15 cellular contexts compared by ENCODE assay signal in the genomic region with DNA sequence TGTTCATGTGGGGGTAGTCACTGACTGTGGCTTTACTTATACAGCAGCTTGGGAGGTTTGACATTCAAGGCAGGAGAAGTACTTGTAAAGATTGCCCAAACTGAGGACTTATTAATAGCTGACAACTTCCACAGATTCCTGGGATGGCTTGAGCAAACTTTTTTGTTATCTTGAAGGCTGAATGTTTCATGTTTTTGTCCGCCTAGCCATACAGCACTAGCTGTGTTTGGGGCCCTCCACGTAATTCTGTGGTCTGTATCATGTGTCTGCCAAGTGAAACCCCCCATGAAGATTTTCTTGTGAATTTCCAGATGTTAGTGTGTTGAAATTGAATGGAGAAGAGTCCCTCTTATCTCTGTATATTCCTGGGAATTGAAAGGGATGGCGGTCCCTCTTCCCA.
"Had no signal": no experiment of that assay in that cellular context is flagged by ENCODE, and none has a peak within 500 bp of the region (broad histone marks: within the 10 kb centered on the region; RNA-seq: fewer than 3 reads in every experiment).

No MANE protein-coding gene starts in this region.

- H3K36me3 ChIP-seq: cardiac muscle cell, SJCRH30, thyroid gland had no signal

- H3K27ac ChIP-seq: cardiac muscle cell, foreskin keratinocyte, SJCRH30, thyroid gland had no signal

- H3K27me3 Mint-ChIP-seq: activated B cell treated with CpG ODN at 0.5 μM for 24 hours; activated CD4-positive, alpha-beta memory T cell treated with anti-CD3 and anti-CD28 coated beads for 36 hours; activated CD4-positive, alpha-beta T cell treated with anti-CD3 and anti-CD28 coated beads for 36 hours; activated naive CD8-positive, alpha-beta T cell treated with anti-CD3 and anti-CD28 coated beads, Interleukin-2, amount 10 ng/mL, durations not matched to agents 7 days and 5 days; memory B cell; stimulated activated naive CD8-positive, alpha-beta T cell treated with anti-CD3 and anti-CD28 coated beads, Interleukin-15, Interleukin-2, amounts not matched to agents 100 ng/mL and 50 ng/mL, for 24 hours had no signal

- H3K4me1 ChIP-seq: SJCRH30 had no signal

- H3K4me3 Mint-ChIP-seq: activated B cell treated with CpG ODN at 0.5 μM for 24 hours; activated CD4-positive, alpha-beta memory T cell treated with anti-CD3 and anti-CD28 coated beads for 36 hours; activated CD4-positive, alpha-beta T cell treated with anti-CD3 and anti-CD28 coated beads for 36 hours; activated naive CD4-positive, alpha-beta T cell treated with anti-CD3 and anti-CD28 coated beads for 36 hours; activated naive CD8-positive, alpha-beta T cell treated with anti-CD3 and anti-CD28 coated beads, Interleukin-2, amount 10 ng/mL, durations not matched to agents 7 days and 5 days; memory B cell; nephron progenitor cell; stimulated activated naive CD8-positive, alpha-beta T cell treated with anti-CD3 and anti-CD28 coated beads, Interleukin-15, Interleukin-2, amounts not matched to agents 100 ng/mL and 50 ng/mL, for 24 hours had no signal

- H3K9me3 ChIP-seq: mucosa of descending colon, SJCRH30, thyroid gland had no signal

- H3K27me3 ChIP-seq: foreskin keratinocyte, SJCRH30, thyroid gland had no signal

- H3K27ac Mint-ChIP-seq: activated B cell treated with CpG ODN at 0.5 μM for 24 hours; activated CD4-positive, alpha-beta memory T cell treated with anti-CD3 and anti-CD28 coated beads for 36 hours; activated CD4-positive, alpha-beta T cell treated with anti-CD3 and anti-CD28 coated beads for 36 hours; activated naive CD4-positive, alpha-beta T cell treated with anti-CD3 and anti-CD28 coated beads for 36 hours; activated naive CD8-positive, alpha-beta T cell treated with anti-CD3 and anti-CD28 coated beads, Interleukin-2, amount 10 ng/mL, durations not matched to agents 7 days and 5 days; memory B cell; nephron progenitor cell; progenitor cell of endocrine pancreas; stimulated activated naive CD8-positive, alpha-beta T cell treated with anti-CD3 and anti-CD28 coated beads, Interleukin-15, Interleukin-2, amounts not matched to agents 100 ng/mL and 50 ng/mL, for 24 hours had no signal

- H3K4me1 Mint-ChIP-seq: nephron progenitor cell had no signal

- H3K9me3 Mint-ChIP-seq: activated B cell treated with CpG ODN at 0.5 μM for 24 hours; activated CD4-positive, alpha-beta memory T cell treated with anti-CD3 and anti-CD28 coated beads for 36 hours; activated naive CD4-positive, alpha-beta T cell treated with anti-CD3 and anti-CD28 coated beads for 36 hours; activated naive CD8-positive, alpha-beta T cell treated with anti-CD3 and anti-CD28 coated beads, Interleukin-2, amount 10 ng/mL, durations not matched to agents 7 days and 5 days; activated T-cell treated with anti-CD3 and anti-CD28 coated beads, Interleukin-2, amount 50 U/mL, for 72 hours; memory B cell; nephron progenitor cell; stimulated activated naive CD8-positive, alpha-beta T cell treated with anti-CD3 and anti-CD28 coated beads, Interleukin-15, Interleukin-2, amounts not matched to agents 100 ng/mL and 50 ng/mL, for 24 hours had no signal

- H3K4me3 ChIP-seq: cardiac muscle cell, mucosa of descending colon, SJCRH30, thyroid gland had no signal
